Comparison of ENCODE assay signal across 14 cellular contexts in genomic region chr17:29758255-29758654, GRCh38.
DNase-seq lines count a peak whose midpoint lies in the region; ATAC-seq and TF ChIP-seq lines count a peak whose summit lies in the region.
"Had no signal": no experiment of that assay in that cellular context is flagged by ENCODE, and none has a peak within 500 bp of the region (broad histone marks: within the 10 kb centered on the region; RNA-seq: fewer than 3 reads in every experiment).

No MANE protein-coding gene starts in this region.

- H3K27ac ChIP-seq in CD4-positive, CD25-positive, alpha-beta regulatory T cell (ENCODE audit: insufficient read depth, low read length, poor library complexity, severe bottlenecking) = peak overlapping the region; percentile 60
- no peak overlapping the region for H3K27ac ChIP-seq in HEK293 (ENCODE audit: extremely low read depth, low read depth, low read length)
- H3K27ac ChIP-seq: C4-2B, SJSA1 had no signal

- no peak for DNase-seq in CD4-positive, CD25-positive, alpha-beta regulatory T cell
- DNase-seq in activated naive CD8-positive, alpha-beta T cell treated with anti-CD3 and anti-CD28 coated beads for 36 hours = no peak
- DNase-seq in natural killer cell = no peak
- DNase-seq in NCI-H524 (lab: John Stamatoyannopoulos, UW) = no peak
- no peak for DNase-seq in SK-N-DZ (ENCODE audit: low spot score)
- no peak for DNase-seq in iPS-NIHi11 (ENCODE audit: low spot score)
- DNase-seq: foreskin melanocyte; NCI-H1694 treated with DMSO at 0.1 percent for 48 hours; NCI-H510A; stimulated activated CD4-positive, alpha-beta T cell treated with anti-CD3 and anti-CD28 coated beads, Interleukin-15, amount 100 ng/mL, for 24 hours had no signal

- TF ChIP-seq CTCF in HEK293 (tag by site-specific recombination; IDR thresholded peaks at IDR 0.05) (no peak), natural killer cell (IDR thresholded peaks at IDR 0.05) (no peak)

- peaks cover 3% of the 10 kb centered on the region for H3K36me3 ChIP-seq in CD4-positive, CD25-positive, alpha-beta regulatory T cell (ENCODE audit: control insufficient read depth, insufficient read depth, low read length)
- H3K36me3 ChIP-seq in HEK293 (ENCODE audit: control insufficient read depth in 2 of 2, insufficient read depth in 1 of 2, low read length in 2 of 2) = peaks cover 0 to 8% of the 10 kb centered on the region in 2 experiments; a peak in 1 of 3 replicates

- peak overlapping the region; percentile 84 to 96 (median 86) for H3K27ac Mint-ChIP-seq in CD4-positive, CD25-positive, alpha-beta regulatory T cell
- peak overlapping the region; percentile 80 for H3K27ac Mint-ChIP-seq in activated naive CD8-positive, alpha-beta T cell treated with anti-CD3 and anti-CD28 coated beads for 36 hours
- peak overlapping the region; percentile 35 to 93 for H3K27ac Mint-ChIP-seq in natural killer cell

- H3K9me3 ChIP-seq in CD4-positive, CD25-positive, alpha-beta regulatory T cell (ENCODE audit: control insufficient read depth in 2 of 2, low read length in 2 of 2) = no peaks in the 10 kb centered on the region
- no peaks in the 10 kb centered on the region for H3K9me3 ChIP-seq in HEK293 (ENCODE audit: control insufficient read depth, insufficient read depth, low read depth, low read length)
- H3K9me3 ChIP-seq: SJSA1 had no signal

- no peaks in the 10 kb centered on the region for H3K27me3 Mint-ChIP-seq in CD4-positive, CD25-positive, alpha-beta regulatory T cell
- H3K27me3 Mint-ChIP-seq in activated naive CD8-positive, alpha-beta T cell treated with anti-CD3 and anti-CD28 coated beads for 36 hours = no peaks in the 10 kb centered on the region
- H3K27me3 Mint-ChIP-seq in natural killer cell (ENCODE audit: low read depth in 2 of 2) = no peaks in the 10 kb centered on the region

- H3K9me3 Mint-ChIP-seq in CD4-positive, CD25-positive, alpha-beta regulatory T cell = no peaks in the 10 kb centered on the region
- H3K9me3 Mint-ChIP-seq in activated naive CD8-positive, alpha-beta T cell treated with anti-CD3 and anti-CD28 coated beads for 36 hours = no peaks in the 10 kb centered on the region
- no peaks in the 10 kb centered on the region for H3K9me3 Mint-ChIP-seq in natural killer cell

- no peak for ATAC-seq in CD4-positive, CD25-positive, alpha-beta regulatory T cell (ENCODE audit: low read depth in 2 of 2)
- ATAC-seq in natural killer cell = no peak
- no peak for ATAC-seq in HG02678 (IDR thresholded peaks at IDR 0.05; ENCODE audit: unreplicated experiment)

- CTCF ChIA-PET in HEK293 (lab: Yijun Ruan, JAX) = interaction anchor here (0.8 kb wide), 1 partner anchor 12 kb away, joined by 3 read pairs; no protein-coding TSS in a partner anchor

- peaks cover 43% of the 10 kb centered on the region for H3K4me1 ChIP-seq in CD4-positive, CD25-positive, alpha-beta regulatory T cell (ENCODE audit: control insufficient read depth, insufficient read depth, low read length, poor library complexity, severe bottlenecking)
- H3K4me1 ChIP-seq in HEK293 (ENCODE audit: control insufficient read depth, insufficient read depth, low read length) = peaks cover 12% of the 10 kb centered on the region

- no peaks in the 10 kb centered on the region for H3K36me3 Mint-ChIP-seq in CD4-positive, CD25-positive, alpha-beta regulatory T cell
- peaks cover 23% of the 10 kb centered on the region for H3K36me3 Mint-ChIP-seq in activated naive CD8-positive, alpha-beta T cell treated with anti-CD3 and anti-CD28 coated beads for 36 hours
- no peaks in the 10 kb centered on the region for H3K36me3 Mint-ChIP-seq in natural killer cell

- H3K4me1 Mint-ChIP-seq in CD4-positive, CD25-positive, alpha-beta regulatory T cell = peaks cover 17 to 69% (median 36%) of the 10 kb centered on the region in 4 donors
- H3K4me1 Mint-ChIP-seq in activated naive CD8-positive, alpha-beta T cell treated with anti-CD3 and anti-CD28 coated beads for 36 hours = peaks cover 43% of the 10 kb centered on the region
- peaks cover 39 to 40% of the 10 kb centered on the region in 2 donors for H3K4me1 Mint-ChIP-seq in natural killer cell

- peak overlapping the region; percentile 98 for H3K4me3 ChIP-seq in CD4-positive, CD25-positive, alpha-beta regulatory T cell (ENCODE audit: low read depth, low read length)
- H3K4me3 ChIP-seq in HEK293 (ENCODE audit: low read depth, low read length) = no peak overlapping the region
- H3K4me3 ChIP-seq: SJSA1 had no signal

- intact Hi-C loops in natural killer cell (cut with micrococcal nuclease) = no loop called here

- POLR2A ChIA-PET in HEK293 (lab: Yijun Ruan, JAX) = no interaction called here

- peak overlapping the region; percentile 78 to 95 (median 88) for H3K4me3 Mint-ChIP-seq in CD4-positive, CD25-positive, alpha-beta regulatory T cell
- H3K4me3 Mint-ChIP-seq in activated naive CD8-positive, alpha-beta T cell treated with anti-CD3 and anti-CD28 coated beads for 36 hours = peak overlapping the region; percentile 64
- peak overlapping the region; percentile 72 for H3K4me3 Mint-ChIP-seq in natural killer cell

- H3K27me3 ChIP-seq in CD4-positive, CD25-positive, alpha-beta regulatory T cell (ENCODE audit: control insufficient read depth, insufficient read depth, low read length) = no peaks in the 10 kb centered on the region
- H3K27me3 ChIP-seq: SJSA1 had no signal

TF ChIP-seq in HEK293, 187 proteins besides CTCF, POLR2A, EP300 and RAD21:
- TF ChIP-seq INSM2 (tag by site-specific recombination; IDR thresholded peaks at IDR 0.05) (no peak), ZNF664 (tag by site-specific recombination; IDR thresholded peaks at IDR 0.05) (peak; percentile 97)
